Comparison of ENCODE assay signal across 19 cellular contexts in the genomic region with DNA sequence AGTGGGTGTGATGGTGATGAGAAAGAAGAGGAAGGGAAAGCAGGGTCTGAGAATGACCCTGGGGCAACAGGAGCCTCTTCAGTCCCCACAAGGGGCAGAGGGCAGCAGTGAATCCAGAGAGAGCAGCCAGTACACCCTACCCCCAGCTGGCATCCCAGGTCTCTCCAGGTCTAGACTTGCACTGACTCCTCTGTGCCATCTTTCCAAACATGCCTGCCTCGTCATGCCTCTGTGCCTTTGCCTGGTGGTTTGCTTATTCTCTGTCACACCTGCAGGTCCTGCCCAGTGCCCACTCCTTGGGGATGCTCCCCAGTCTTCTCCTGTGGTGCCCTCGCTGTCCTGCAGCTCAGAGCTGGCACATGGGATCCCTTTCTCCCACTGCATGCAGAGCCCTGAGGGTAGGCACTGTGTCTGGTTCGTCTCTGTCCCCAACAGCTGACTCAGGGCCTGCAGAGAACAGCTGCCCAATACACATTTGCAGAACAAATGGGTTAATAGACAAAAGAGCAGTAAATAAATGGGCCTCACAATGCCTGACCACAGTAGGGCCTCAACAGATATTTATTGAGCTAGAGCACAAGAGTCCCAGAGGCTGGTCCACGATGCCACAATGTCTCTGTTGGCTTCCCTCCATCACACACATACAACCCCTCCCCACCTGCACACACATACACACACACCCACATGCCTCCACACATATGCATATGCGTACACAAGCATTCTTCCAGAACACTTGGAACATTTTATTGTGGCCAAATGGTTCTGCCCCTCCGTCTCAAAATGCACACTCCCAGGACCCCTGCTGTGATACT.
DNase-seq lines count a peak whose midpoint lies in the region; TF ChIP-seq lines count a peak whose summit lies in the region.
"Had no signal": no experiment of that assay in that cellular context is flagged by ENCODE, and none has a peak within 500 bp of the region (broad histone marks: within the 10 kb centered on the region; RNA-seq: fewer than 3 reads in every experiment).

No MANE protein-coding gene starts in this region.

- POLR2A ChIA-PET in HEK293 (lab: Yijun Ruan, JAX) = interaction anchor here (1.9 to 5.3 kb wide), 2 partner anchors 18 to 113 kb away, joined by 9 to 29 read pairs; a partner anchor contains a TSS

- H3K4me1 ChIP-seq in HEK293 (ENCODE audit: control insufficient read depth, insufficient read depth, low read length) = no peaks in the 10 kb centered on the region

- no peak for TF ChIP-seq CTCF in HEK293 (tag by site-specific recombination; IDR thresholded peaks at IDR 0.05)

- H3K4me3 ChIP-seq in HEK293 (ENCODE audit: low read depth, low read length) (no peak overlapping the region), SK-N-MC (peak overlapping the region; percentile 41)

- CTCF ChIA-PET in HEK293 (lab: Yijun Ruan, JAX) = interaction anchor here (0.6 to 1.8 kb wide), 3 partner anchors 11 to 81 kb away, joined by 3 to 6 read pairs (median 4); no protein-coding TSS in a partner anchor

- H3K9me3 ChIP-seq in HEK293 (ENCODE audit: control insufficient read depth, insufficient read depth, low read depth, low read length) (no peaks in the 10 kb centered on the region), SK-N-MC (ENCODE audit: low read depth, low read length) (no peaks in the 10 kb centered on the region)
- H3K9me3 ChIP-seq: neutrophil had no signal

- no peaks in the 10 kb centered on the region for H3K36me3 ChIP-seq in HEK293 (ENCODE audit: control insufficient read depth in 2 of 2, insufficient read depth in 1 of 2, low read length in 2 of 2)
- H3K36me3 ChIP-seq in SK-N-MC (ENCODE audit: insufficient read depth, low read length) = no peaks in the 10 kb centered on the region
- H3K36me3 ChIP-seq: neutrophil had no signal

- H3K9ac ChIP-seq in SK-N-MC (ENCODE audit: insufficient read length) = no peak overlapping the region

- intact Hi-C loops in posterior vena cava (cut with DNase I) = no loop called here

- DNase-seq in SK-N-MC (ENCODE audit: low read depth, low spot score) (no peak), epithelial cell of prostate (ENCODE audit: low read depth, low spot score) (peak; percentile 39), posterior vena cava (ENCODE audit: low spot score) (peak; percentile 54), NCI-H2029 (lab: John Stamatoyannopoulos, UW) (no peak), hippocampal formation (lab: John Stamatoyannopoulos, UW) (no peak)
- no peak for DNase-seq in activated naive CD4-positive, alpha-beta T cell treated with anti-CD3 and anti-CD28 coated beads, Interleukin-2, amount 50 U/mL, for 16 hours
- no peak for DNase-seq in activated T-cell treated with anti-CD3 and anti-CD28 coated beads, Interleukin-2, amount 50 U/mL, for 1 hour
- DNase-seq: activated CD4-positive, alpha-beta T cell treated with anti-CD3 and anti-CD28 coated beads, Interleukin-2, amount 50 U/mL, for 4 hours; activated effector memory CD4-positive, alpha-beta T cell treated with Interleukin-2 at 50 U/mL for 16 hours; activated naive CD8-positive, alpha-beta T cell treated with anti-CD3 and anti-CD28 coated beads, Interleukin-2, amount 50 U/mL, for 24 hours; CD4-positive, CD25-positive, alpha-beta regulatory T cell; GF-D8; hypothalamus; NCI-H1105; NCI-H524 treated with DMSO at 0.1 percent for 48 hours; stimulated activated CD4-positive, alpha-beta T cell treated with anti-CD3 and anti-CD28 coated beads, Interleukin-2, amount 100 ng/mL, for 24 hours; T-helper 9 cell had no signal

- no peak overlapping the region for H3K27ac ChIP-seq in HEK293 (ENCODE audit: extremely low read depth, low read depth, low read length)
- H3K27ac ChIP-seq in SK-N-MC = no peak overlapping the region
- H3K27ac ChIP-seq in epithelial cell of prostate = no peak overlapping the region
- H3K27ac ChIP-seq: neutrophil had no signal

TF ChIP-seq in HEK293, 187 proteins besides CTCF, POLR2A, EP300 and RAD21 (continues in another document):
- TF ChIP-seq ZFHX2 (tag by site-specific recombination; conservative IDR thresholded peaks at IDR 0.05) (peak; percentile 68), ZNF433 (tag by site-specific recombination; IDR thresholded peaks at IDR 0.05; ENCODE audit: low read depth) (no peak), ZNF600 (tag by site-specific recombination; IDR thresholded peaks at IDR 0.05) (peak; percentile 46; the same call in 1 of the 2 replicates)
- TF ChIP-seq, protein P1, sequence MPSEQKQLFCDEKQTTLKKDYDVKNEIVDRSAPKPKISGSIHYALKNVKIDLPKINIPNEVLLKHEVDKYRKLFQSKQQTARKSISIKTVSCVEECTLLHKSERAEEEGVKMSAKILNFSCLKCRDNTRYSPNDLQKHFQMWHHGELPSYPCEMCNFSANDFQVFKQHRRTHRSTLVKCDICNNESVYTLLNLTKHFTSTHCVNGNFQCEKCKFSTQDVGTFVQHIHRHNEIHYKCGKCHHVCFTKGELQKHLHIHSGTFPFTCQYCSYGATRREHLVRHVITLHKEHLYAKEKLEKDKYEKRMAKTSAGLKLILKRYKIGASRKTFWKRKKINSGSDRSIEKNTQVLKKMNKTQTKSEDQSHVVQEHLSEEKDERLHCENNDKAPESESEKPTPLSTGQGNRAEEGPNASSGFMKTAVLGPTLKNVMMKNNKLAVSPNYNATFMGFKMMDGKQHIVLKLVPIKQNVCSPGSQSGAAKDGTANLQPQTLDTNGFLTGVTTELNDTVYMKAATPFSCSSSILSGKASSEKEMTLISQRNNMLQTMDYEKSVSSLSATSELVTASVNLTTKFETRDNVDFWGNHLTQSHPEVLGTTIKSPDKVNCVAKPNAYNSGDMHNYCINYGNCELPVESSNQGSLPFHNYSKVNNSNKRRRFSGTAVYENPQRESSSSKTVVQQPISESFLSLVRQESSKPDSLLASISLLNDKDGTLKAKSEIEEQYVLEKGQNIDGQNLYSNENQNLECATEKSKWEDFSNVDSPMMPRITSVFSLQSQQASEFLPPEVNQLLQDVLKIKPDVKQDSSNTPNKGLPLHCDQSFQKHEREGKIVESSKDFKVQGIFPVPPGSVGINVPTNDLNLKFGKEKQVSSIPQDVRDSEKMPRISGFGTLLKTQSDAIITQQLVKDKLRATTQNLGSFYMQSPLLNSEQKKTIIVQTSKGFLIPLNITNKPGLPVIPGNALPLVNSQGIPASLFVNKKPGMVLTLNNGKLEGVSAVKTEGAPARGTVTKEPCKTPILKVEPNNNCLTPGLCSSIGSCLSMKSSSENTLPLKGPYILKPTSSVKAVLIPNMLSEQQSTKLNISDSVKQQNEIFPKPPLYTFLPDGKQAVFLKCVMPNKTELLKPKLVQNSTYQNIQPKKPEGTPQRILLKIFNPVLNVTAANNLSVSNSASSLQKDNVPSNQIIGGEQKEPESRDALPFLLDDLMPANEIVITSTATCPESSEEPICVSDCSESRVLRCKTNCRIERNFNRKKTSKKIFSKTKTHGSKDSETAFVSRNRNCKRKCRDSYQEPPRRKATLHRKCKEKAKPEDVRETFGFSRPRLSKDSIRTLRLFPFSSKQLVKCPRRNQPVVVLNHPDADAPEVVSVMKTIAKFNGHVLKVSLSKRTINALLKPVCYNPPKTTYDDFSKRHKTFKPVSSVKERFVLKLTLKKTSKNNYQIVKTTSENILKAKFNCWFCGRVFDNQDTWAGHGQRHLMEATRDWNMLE (tag by site-specific recombination; conservative IDR thresholded peaks at IDR 0.05; ENCODE audit: low read depth) = no peak
- TF ChIP-seq, protein P2, sequence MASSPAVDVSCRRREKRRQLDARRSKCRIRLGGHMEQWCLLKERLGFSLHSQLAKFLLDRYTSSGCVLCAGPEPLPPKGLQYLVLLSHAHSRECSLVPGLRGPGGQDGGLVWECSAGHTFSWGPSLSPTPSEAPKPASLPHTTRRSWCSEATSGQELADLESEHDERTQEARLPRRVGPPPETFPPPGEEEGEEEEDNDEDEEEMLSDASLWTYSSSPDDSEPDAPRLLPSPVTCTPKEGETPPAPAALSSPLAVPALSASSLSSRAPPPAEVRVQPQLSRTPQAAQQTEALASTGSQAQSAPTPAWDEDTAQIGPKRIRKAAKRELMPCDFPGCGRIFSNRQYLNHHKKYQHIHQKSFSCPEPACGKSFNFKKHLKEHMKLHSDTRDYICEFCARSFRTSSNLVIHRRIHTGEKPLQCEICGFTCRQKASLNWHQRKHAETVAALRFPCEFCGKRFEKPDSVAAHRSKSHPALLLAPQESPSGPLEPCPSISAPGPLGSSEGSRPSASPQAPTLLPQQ (tag by site-specific recombination; IDR thresholded peaks at IDR 0.05) = peak; percentile 29; the same call in 1 of the 2 replicates
- TF ChIP-seq, protein P3, sequence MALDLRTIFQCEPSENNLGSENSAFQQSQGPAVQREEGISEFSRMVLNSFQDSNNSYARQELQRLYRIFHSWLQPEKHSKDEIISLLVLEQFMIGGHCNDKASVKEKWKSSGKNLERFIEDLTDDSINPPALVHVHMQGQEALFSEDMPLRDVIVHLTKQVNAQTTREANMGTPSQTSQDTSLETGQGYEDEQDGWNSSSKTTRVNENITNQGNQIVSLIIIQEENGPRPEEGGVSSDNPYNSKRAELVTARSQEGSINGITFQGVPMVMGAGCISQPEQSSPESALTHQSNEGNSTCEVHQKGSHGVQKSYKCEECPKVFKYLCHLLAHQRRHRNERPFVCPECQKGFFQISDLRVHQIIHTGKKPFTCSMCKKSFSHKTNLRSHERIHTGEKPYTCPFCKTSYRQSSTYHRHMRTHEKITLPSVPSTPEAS (tag by site-specific recombination; IDR thresholded peaks at IDR 0.05) = peak; percentile 89

Comparison
In these comparisons a context has a peak if more than half of its experiments do, and no peak if none do; other contexts are left out.
1. DNase-seq: peak in epithelial cell of prostate (single experiment) and posterior vena cava (single experiment); none in SK-N-MC (single experiment), activated naive CD4-positive, alpha-beta T cell treated with anti-CD3 and anti-CD28 coated beads, Interleukin-2, amount 50 U/mL, for 16 hours (single experiment), NCI-H2029 (single experiment), activated T-cell treated with anti-CD3 and anti-CD28 coated beads, Interleukin-2, amount 50 U/mL, for 1 hour (single experiment) and hippocampal formation (0 of 2).